Comparison of ENCODE assay signal across 8 cellular contexts in genomic region chr1:70353641-70354331, GRCh38. TPM values are rescaled to one million over a fixed set of nuclear protein-coding genes. Genes with fewer than 3 reads are reported as not detected.
A peak's percentile ranks its signal among the peaks of the same experiment; 100 is the strongest.
DNase-seq lines count a peak whose midpoint lies in the region; ATAC-seq, FAIRE-seq and TF ChIP-seq lines count a peak whose summit lies in the region.

No MANE protein-coding gene starts in this region.

- H3K27ac Mint-ChIP-seq in activated naive CD4-positive, alpha-beta T cell treated with anti-CD3 and anti-CD28 coated beads, Interleukin-2, amount 50 U/mL, for 24 hours = peak overlapping the region; percentile 97

- peaks cover 53% of the 10 kb centered on the region for H3K4me1 Mint-ChIP-seq in activated naive CD4-positive, alpha-beta T cell treated with anti-CD3 and anti-CD28 coated beads, Interleukin-2, amount 50 U/mL, for 24 hours

- H3K36me3 Mint-ChIP-seq in activated naive CD4-positive, alpha-beta T cell treated with anti-CD3 and anti-CD28 coated beads, Interleukin-2, amount 50 U/mL, for 24 hours = peaks cover 12% of the 10 kb centered on the region

- TF ChIP-seq RAD21 in A549 (conservative IDR thresholded peaks at IDR 0.05 in 1 of 2, IDR thresholded peaks at IDR 0.05 in 1 of 2) = no peak

- in situ Hi-C loops in GM13976 (cut with MboI; ENCODE audit: low sequenced_read_pairs, unreplicated experiment) = no loop called here

- intact Hi-C loops in left ventricle myocardium superior (cut with micrococcal nuclease) = no loop called here

- H3K4me3 ChIP-seq in A549 (peak overlapping the region; percentile 67), rectal smooth muscle tissue (ENCODE audit: low read length) (peak overlapping the region; percentile 85)

- no peaks in the 10 kb centered on the region for H3K36me3 ChIP-seq in rectal smooth muscle tissue (ENCODE audit: control insufficient read depth, insufficient read depth, low read length)

- TF ChIP-seq CTCF in A549 (IDR thresholded peaks at IDR 0.05) (no peak), GM13976 (IDR thresholded peaks at IDR 0.05; ENCODE audit: borderline replicate concordance, control extremely low read depth, extremely low read depth, insufficient read depth, missing control alignments) (no peak)

- peak; percentile 59 to 62 for ATAC-seq in A549
- peak; percentile 27 for ATAC-seq in HG02852 (IDR thresholded peaks at IDR 0.05; ENCODE audit: unreplicated experiment)
- ATAC-seq in left ventricle myocardium superior = peak; percentile 46

- H3K4me3 Mint-ChIP-seq in activated naive CD4-positive, alpha-beta T cell treated with anti-CD3 and anti-CD28 coated beads, Interleukin-2, amount 50 U/mL, for 24 hours = peak overlapping the region; percentile 100

- no peak for TF ChIP-seq POLR2A in A549 (IDR thresholded peaks at IDR 0.05; ENCODE audit: low read length)

- peaks cover 5% of the 10 kb centered on the region for H3K9me3 Mint-ChIP-seq in activated naive CD4-positive, alpha-beta T cell treated with anti-CD3 and anti-CD28 coated beads, Interleukin-2, amount 50 U/mL, for 24 hours

- H3K27me3 Mint-ChIP-seq in activated naive CD4-positive, alpha-beta T cell treated with anti-CD3 and anti-CD28 coated beads, Interleukin-2, amount 50 U/mL, for 24 hours = no peaks in the 10 kb centered on the region

- peak in 1 of 2 experiments; percentile 14 for DNase-seq in A549 (ENCODE audit: low read depth in 1 of 2, low spot score in 1 of 2)
- DNase-seq in GM13976 (ENCODE audit: low spot score) = peak; percentile 44
- DNase-seq in NCI-H510A treated with DMSO at 0.1 percent for 48 hours (lab: John Stamatoyannopoulos, UW) = peak; percentile 71
- no peak for DNase-seq in left ventricle myocardium superior
- no peak for DNase-seq in NCI-H774 (lab: John Stamatoyannopoulos, UW)

- no peak for FAIRE-seq in A549 (lab: Jason Lieb, UNC)

- no peaks in the 10 kb centered on the region for H3K9me3 ChIP-seq in A549

- peak overlapping the region; percentile 59 for H3K9ac ChIP-seq in rectal smooth muscle tissue (ENCODE audit: low read length)

- TF ChIP-seq EP300 in A549 (IDR thresholded peaks at IDR 0.05) = no peak

- H3K4me1 ChIP-seq in A549 (peaks cover 18% of the 10 kb centered on the region), rectal smooth muscle tissue (ENCODE audit: control insufficient read depth, insufficient read depth, low read length) (peaks cover 8% of the 10 kb centered on the region)

- CTCF ChIA-PET in A549 (lab: Yijun Ruan, JAX) = interaction anchor here (1.3 to 1.5 kb wide), 2 partner anchors 14 to 57 kb away, joined by 4 to 7 read pairs; partner anchors contain the start of gene CTH

- H3K27ac ChIP-seq in A549 (peak overlapping the region; percentile 94 to 95), rectal smooth muscle tissue (ENCODE audit: low read depth, low read length) (peak overlapping the region; percentile 85)

- H3K4me2 ChIP-seq in A549 = peak overlapping the region; percentile 75

- POLR2A ChIA-PET in A549 (lab: Yijun Ruan, JAX) = interaction anchor here (0.5 to 4.3 kb wide), 12 partner anchors 11 to 168 kb away, joined by 3 to 62 read pairs (median 4); partner anchors contain the start of genes CTH and SRSF11

- under 1% methylated on average over 12 of the region's 34 CpGs for WGBS in A549 (ENCODE audit: missing lambda C conversion rate)

- H3K27me3 ChIP-seq in rectal smooth muscle tissue (ENCODE audit: control insufficient read depth, insufficient read depth, low read length) = no peaks in the 10 kb centered on the region

TF ChIP-seq in A549, 52 proteins besides CTCF, POLR2A, EP300 and RAD21:
- no peak for TF ChIP-seq REST (IDR thresholded peaks at IDR 0.05)
- TF ChIP-seq MYC (IDR thresholded peaks at IDR 0.05; ENCODE audit: borderline replicate concordance, low read length) = no peak
- TF ChIP-seq ELK1 (IDR thresholded peaks at IDR 0.05; ENCODE audit: low read depth, low read length) = no peak
- TF ChIP-seq, protein P1, sequence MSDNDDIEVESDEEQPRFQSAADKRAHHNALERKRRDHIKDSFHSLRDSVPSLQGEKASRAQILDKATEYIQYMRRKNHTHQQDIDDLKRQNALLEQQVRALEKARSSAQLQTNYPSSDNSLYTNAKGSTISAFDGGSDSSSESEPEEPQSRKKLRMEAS (IDR thresholded peaks at IDR 0.05) = no peak
- TF ChIP-seq FOXS1 (CRISPR knock-in tag; IDR thresholded peaks at IDR 0.05) = no peak
- TF ChIP-seq ZSCAN20 (CRISPR knock-in tag; IDR thresholded peaks at IDR 0.05) = no peak
- no peak for TF ChIP-seq GATA3 (IDR thresholded peaks at IDR 0.05; ENCODE audit: borderline replicate concordance)
- TF ChIP-seq TFCP2L1 (CRISPR knock-in tag; IDR thresholded peaks at IDR 0.05) = no peak
- TF ChIP-seq NFE2L2 (conservative IDR thresholded peaks at IDR 0.05; ENCODE audit: low read length) = no peak
- TF ChIP-seq CEBPB (IDR thresholded peaks at IDR 0.05) = no peak
- TF ChIP-seq RARB (CRISPR knock-in tag; IDR thresholded peaks at IDR 0.05) = no peak
- TF ChIP-seq, protein P2, sequence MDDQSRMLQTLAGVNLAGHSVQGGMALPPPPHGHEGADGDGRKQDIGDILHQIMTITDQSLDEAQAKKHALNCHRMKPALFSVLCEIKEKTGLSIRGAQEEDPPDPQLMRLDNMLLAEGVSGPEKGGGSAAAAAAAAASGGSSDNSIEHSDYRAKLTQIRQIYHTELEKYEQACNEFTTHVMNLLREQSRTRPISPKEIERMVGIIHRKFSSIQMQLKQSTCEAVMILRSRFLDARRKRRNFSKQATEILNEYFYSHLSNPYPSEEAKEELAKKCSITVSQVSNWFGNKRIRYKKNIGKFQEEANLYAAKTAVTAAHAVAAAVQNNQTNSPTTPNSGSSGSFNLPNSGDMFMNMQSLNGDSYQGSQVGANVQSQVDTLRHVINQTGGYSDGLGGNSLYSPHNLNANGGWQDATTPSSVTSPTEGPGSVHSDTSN (IDR thresholded peaks at IDR 0.05) = no peak
- no peak for TF ChIP-seq ZNF302 (CRISPR knock-in tag; IDR thresholded peaks at IDR 0.05)
- no peak for TF ChIP-seq E2F6 (IDR thresholded peaks at IDR 0.05; ENCODE audit: borderline replicate concordance, low read depth)
- TF ChIP-seq FOSL2 (IDR thresholded peaks at IDR 0.05) = no peak
- TF ChIP-seq FOSL2 (CRISPR knock-in tag; IDR thresholded peaks at IDR 0.05) = no peak
- TF ChIP-seq POLR2AphosphoS2 (conservative IDR thresholded peaks at IDR 0.05; ENCODE audit: low read length) = no peak
- TF ChIP-seq RFX5 (IDR thresholded peaks at IDR 0.05) = no peak

RNA-seq across cellular contexts. Expression of gene ANKRD13C, which starts 0.7 kb away (rescaled TPM):
- polyA plus RNA-seq in A549 (2011; rRNA removed) = 9.2 and 12.5 TPM in 2 replicates
- polyA plus RNA-seq in A549 (2012; cell fraction: cytosol; rRNA removed) = 3.8 and 4.8 TPM in 2 replicates
- 4.6 and 4.8 TPM in 2 replicates for polyA plus RNA-seq in A549 (2012; cell fraction: nucleus; rRNA removed)
- polyA plus RNA-seq in A549 (2017; fragmentation: RNase III; extraction: RNeasy Plus Mini Kit Qiagen cat#74134 plus additional on column Dnase treatment) = 8.1 to 9.1 TPM (median 8.3 TPM) in 3 replicates
- polyA minus RNA-seq in A549 (2011; rRNA and poly(A)+ RNA removed) = 6.0 and 6.4 TPM in 2 replicates
- total RNA-seq in left ventricle myocardium superior = 9.3 TPM

RNA-seq across cellular contexts. Expression of gene CTH, which starts 57.3 kb away (rescaled TPM):
- polyA plus RNA-seq in A549 (2011; rRNA removed) = 6.8 and 7.2 TPM in 2 replicates
- 1.6 and 2.7 TPM in 2 replicates for polyA plus RNA-seq in A549 (2012; cell fraction: cytosol; rRNA removed)
- 2.0 and 2.6 TPM in 2 replicates for polyA plus RNA-seq in A549 (2012; cell fraction: nucleus; rRNA removed)
- polyA plus RNA-seq in A549 (2017; fragmentation: RNase III; extraction: RNeasy Plus Mini Kit Qiagen cat#74134 plus additional on column Dnase treatment) = 2.3 to 3.8 TPM (median 3.7 TPM) in 3 replicates
- 5.9 and 6.9 TPM in 2 replicates for polyA minus RNA-seq in A549 (2011; rRNA and poly(A)+ RNA removed)
- total RNA-seq in left ventricle myocardium superior = 1.1 TPM

Comparison
In these comparisons a context has a peak if more than half of its experiments do, and no peak if none do; other contexts are left out.
1. DNase-seq: peak in GM13976 (single experiment) and NCI-H510A treated with DMSO at 0.1 percent for 48 hours (single experiment); none in left ventricle myocardium superior (single experiment) and NCI-H774 (single experiment).
2. Peak in every context shown above with its lines, with median percentiles within 50 percentile points of each other: ATAC-seq.